In genomic region chrX:49185062-49185394, GRCh38 we compare ENCODE assay signal across 7 cellular contexts. TPM values are rescaled to one million over a fixed set of nuclear protein-coding genes. Genes with fewer than 3 reads are reported as not detected.
DNase-seq lines count a peak whose midpoint lies in the region; ATAC-seq, FAIRE-seq and TF ChIP-seq lines count a peak whose summit lies in the region.
"Had no signal": no experiment of that assay in that cellular context is flagged by ENCODE, and none has a peak within 500 bp of the region (broad histone marks: within the 10 kb centered on the region; RNA-seq: fewer than 3 reads in every experiment).

No MANE protein-coding gene starts in this region.

- no peak for FAIRE-seq in GM12891 (lab: Jason Lieb, UNC)
- FAIRE-seq: TTC549 had no signal

- ATAC-seq in heart right ventricle = peak in 1 of 8 donors; percentile 0

- H3K36me3 ChIP-seq in heart right ventricle = peaks cover 0 to 29% (median 0%) of the 10 kb centered on the region in 9 donors

- H3K27me3 ChIP-seq in heart right ventricle = no peaks in the 10 kb centered on the region

- intact Hi-C loops in heart right ventricle (cut with DNase I) = loop anchor here in 1 of 10 donors (2.0 kb wide), 1 partner anchor 20 kb away; no protein-coding TSS in a partner anchor

- H3K9me3 ChIP-seq in heart right ventricle = no peaks in the 10 kb centered on the region

- no peak for TF ChIP-seq POLR2A in NB4 (IDR thresholded peaks at IDR 0.05; ENCODE audit: extremely low read depth, insufficient read length)
- TF ChIP-seq POLR2A in GM12891 (IDR thresholded peaks at IDR 0.05; ENCODE audit: low read depth, low read length) = no peak

- TF ChIP-seq CTCF in 22Rv1 (IDR thresholded peaks at IDR 0.05) (no peak), NB4 (IDR thresholded peaks at IDR 0.05; ENCODE audit: low read depth, low read length) (no peak), heart right ventricle (IDR thresholded peaks at IDR 0.05) (no peak)

- DNase-seq in NB4 (ENCODE audit: low read depth) (no peak), heart right ventricle (no peak), NCI-H510A (lab: John Stamatoyannopoulos, UW) (no peak), NCI-H2196 (lab: John Stamatoyannopoulos, UW; ENCODE audit: unreplicated experiment) (no peak), GM12891 (ENCODE audit: insufficient read length, low spot score) (no peak)

- peaks cover 0 to 27% (median 8%) of the 10 kb centered on the region in 9 donors for H3K4me1 ChIP-seq in heart right ventricle

- peak overlapping the region; percentile 53 for H3K4me3 ChIP-seq in NB4 (ENCODE audit: low read depth, low read length)
- peak overlapping the region in 9 of 10 donors; percentile 40 to 63 (median 58) for H3K4me3 ChIP-seq in heart right ventricle

- H3K27ac ChIP-seq in 22Rv1 (peak overlapping the region; percentile 80), heart right ventricle (peak overlapping the region in 9 of 10 donors; percentile 41 to 90 (median 80))

- 31 to 36% methylated on average over 7 to 8 of the region's 8 CpGs for WGBS in heart right ventricle, 2 donors

TF ChIP-seq in GM12891, 5 proteins besides CTCF, POLR2A, EP300 and RAD21:
- TF ChIP-seq POLR2AphosphoS5 (IDR thresholded peaks at IDR 0.05; ENCODE audit: low read depth, low read length) (no peak), TAF1 (IDR thresholded peaks at IDR 0.05; ENCODE audit: low read depth, low read length) (no peak), SPI1 (IDR thresholded peaks at IDR 0.05; ENCODE audit: low read depth, low read length) (no peak), POU2F2 (IDR thresholded peaks at IDR 0.05; ENCODE audit: low read depth, low read length) (no peak), PAX5 (IDR thresholded peaks at IDR 0.05; ENCODE audit: insufficient read depth, low read length, severe bottlenecking) (no peak)

RNA-seq across cellular contexts. Expression of gene PRICKLE3, which starts 1.1 kb away (rescaled TPM):
- total RNA-seq in heart right ventricle = 10 to 100 TPM in 3 of 10 donors, 1 to 10 TPM in 7; 6.6 to 14.8 (median 9.4) TPM
- polyA plus RNA-seq in heart right ventricle = 10 to 100 TPM in 1 of 2 donors, 1 to 10 TPM in 1; 8.8 to 10.8 TPM
- polyA plus RNA-seq in GM12891 (2012; ENCODE audit: low read depth, missing spikeins) = 8.1 TPM

RNA-seq across cellular contexts. Expression of gene PLP2, which starts 13.3 kb away (rescaled TPM):
- 100 to 1,000 TPM in 1 of 10 donors, 10 to 100 TPM in 9; 20.3 to 157 (median 41.2) TPM for total RNA-seq in heart right ventricle
- polyA plus RNA-seq in heart right ventricle = 100 to 1,000 TPM in 1 of 2 donors, 10 to 100 TPM in 1; 64.6 to 352 TPM
- polyA plus RNA-seq in GM12891 (2012; ENCODE audit: low read depth, missing spikeins) = 26.6 TPM

RNA-seq across cellular contexts. Expression of gene SYP, which starts 15.0 kb away (rescaled TPM):
- 1 to 10 TPM in 5 of 10 donors, under 1 TPM in 5; 0.59 to 2.0 (median 1.0) TPM for total RNA-seq in heart right ventricle
- polyA plus RNA-seq in heart right ventricle = 1 to 10 TPM; 1.9 to 2.9 TPM
- 0.71 TPM for polyA plus RNA-seq in GM12891 (2012; ENCODE audit: low read depth, missing spikeins)

RNA-seq across cellular contexts. Expression of gene MAGIX, which starts 22.5 kb away (rescaled TPM):
- 1 to 10 TPM; 2.7 to 9.8 (median 4.0) TPM for total RNA-seq in heart right ventricle
- polyA plus RNA-seq in heart right ventricle = 10 to 100 TPM in 1 of 2 donors, 1 to 10 TPM in 1; 5.4 to 13.5 TPM
- 0.33 TPM for polyA plus RNA-seq in GM12891 (2012; ENCODE audit: low read depth, missing spikeins)

RNA-seq across cellular contexts. Expression of gene CACNA1F, which starts 48.1 kb away (rescaled TPM):
- under 1 TPM in 6 of 10 donors, not detected in 4; 0.05 to 0.42 (median 0.15) TPM for total RNA-seq in heart right ventricle
- polyA plus RNA-seq in heart right ventricle = under 1 TPM; 0.03 to 0.07 TPM
- polyA plus RNA-seq in GM12891 (2012; ENCODE audit: low read depth, missing spikeins) = 0.22 TPM
